ENCODE assay signal across 1 cellular context in the genomic region with DNA sequence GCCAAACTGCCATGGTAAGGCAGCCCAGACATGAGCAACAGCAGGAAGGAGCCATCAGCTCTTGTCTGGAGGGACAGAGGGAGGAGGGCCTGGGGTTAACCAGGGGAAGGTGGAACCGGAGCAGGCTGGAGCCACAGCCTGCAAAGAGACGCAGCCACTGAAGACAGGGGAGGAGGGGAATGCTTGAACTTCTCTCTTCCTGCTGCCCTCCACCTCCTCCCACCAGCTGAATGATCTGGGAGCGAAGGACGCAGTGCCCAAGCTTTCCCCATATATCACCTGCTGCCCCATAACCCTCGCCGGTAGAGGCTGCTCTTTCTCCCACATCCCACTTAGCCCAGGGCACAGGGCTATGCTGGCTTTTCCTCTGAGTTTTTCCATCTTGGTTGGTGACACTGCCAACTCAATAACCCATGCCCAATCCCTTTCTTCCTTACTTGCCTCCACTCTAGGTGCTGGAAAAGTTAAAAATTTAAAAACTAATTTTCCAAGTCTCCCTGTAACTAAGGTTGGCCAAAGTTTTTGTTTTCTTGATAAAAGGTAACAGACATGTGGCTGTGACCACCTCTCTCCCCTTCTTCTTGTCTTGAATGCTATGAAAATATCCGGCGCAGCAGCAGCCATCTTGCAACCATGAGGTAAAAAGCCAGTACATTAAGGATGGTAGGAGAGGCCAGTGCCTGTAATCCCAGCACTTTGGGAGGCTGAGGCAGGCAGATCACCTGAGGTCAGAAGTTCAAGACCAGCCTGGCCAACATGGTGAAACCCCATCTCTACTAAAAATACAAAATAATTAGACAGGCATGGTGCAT.
TF ChIP-seq lines count a peak whose summit lies in the region.

No MANE protein-coding gene starts in this region.

TF ChIP-seq in H1, 55 proteins besides CTCF, POLR2A, EP300 and RAD21:
- TF ChIP-seq KDM1A (IDR thresholded peaks at IDR 0.05; ENCODE audit: borderline replicate concordance, low read length) (0 out of 2 replicates have a peak, but pooled peaks have one; percentile 65), CBX5 (IDR thresholded peaks at IDR 0.05; ENCODE audit: low read depth, low read length) (no peak)
TF ChIP-seq in H1: peak in this region for 1.
